8 cellular contexts compared by ENCODE assay signal in the genomic region with DNA sequence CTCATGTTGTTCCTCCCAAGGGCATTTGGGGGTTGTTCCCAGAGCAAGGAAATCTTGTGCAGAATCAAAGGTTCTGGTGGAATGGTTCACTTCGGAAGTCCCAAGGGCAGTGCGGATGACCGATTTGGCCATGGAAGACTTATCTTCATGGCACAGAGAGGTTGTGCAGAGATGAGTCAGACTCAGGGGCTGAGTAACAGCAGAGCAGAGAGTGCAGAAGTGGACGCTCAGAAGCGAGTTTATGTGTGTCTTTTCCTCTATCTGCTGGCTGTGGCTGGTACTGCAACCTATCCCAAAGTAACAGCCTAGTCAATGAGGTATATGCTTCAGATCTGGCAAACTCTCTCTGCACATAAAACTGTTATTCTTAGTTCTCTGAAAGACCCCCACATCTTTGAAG.
DNase-seq lines count a peak whose midpoint lies in the region; ATAC-seq and TF ChIP-seq lines count a peak whose summit lies in the region.

No MANE protein-coding gene starts in this region.

- CTCF ChIA-PET in A673 (lab: Charles Lee), result interaction anchor here (0.5 kb wide), 1 partner anchor 129 kb away, joined by 5 read pairs; no protein-coding TSS in a partner anchor

- POLR2A ChIA-PET in A673 (lab: Charles Lee; ENCODE audit: low non-redundant PET), result no interaction called here

- H3K9me3 ChIP-seq in A673 (ENCODE audit: low read depth, low read length, poor library complexity, severe bottlenecking), result no peaks in the 10 kb centered on the region

- ATAC-seq in GM18508 (IDR thresholded peaks at IDR 0.05; ENCODE audit: insufficient read depth, unreplicated experiment), result peak; percentile 96
- peak; percentile 87 for ATAC-seq in HG02870 (IDR thresholded peaks at IDR 0.05; ENCODE audit: unreplicated experiment)

- H3K27me3 ChIP-seq in A673 (replicated peaks; ENCODE audit: insufficient read depth, low read depth, low read length, poor library complexity), result no peaks in the 10 kb centered on the region

- intact Hi-C loops in A673 (cut with micrococcal nuclease; ENCODE audit: unreplicated experiment), result loop anchor here (5.0 to 10.0 kb wide), 2 partner anchors 167 to 186 kb away; no protein-coding TSS in a partner anchor

- DNase-seq in A673 (ENCODE audit: low spot score), result peak; percentile 50
- peak; percentile 42 for DNase-seq in NAMALWA (ENCODE audit: low spot score)
- no peak for DNase-seq in chondrocyte (ENCODE audit: low spot score)
- DNase-seq in lung microvascular endothelial cell (ENCODE audit: low read depth in 2 of 2), result peak; percentile 67 to 90
- no peak for DNase-seq in stimulated activated CD4-positive, alpha-beta T cell treated with anti-CD3 and anti-CD28 coated beads, Interleukin-12 subunit alpha, Interleukin-12 subunit beta, amount 100 ng/mL, for 4 hours
- DNase-seq in DMS153 (lab: John Stamatoyannopoulos, UW), result no peak

- H3K4me1 Mint-ChIP-seq in chondrocyte (ENCODE audit: low read depth), result peaks cover 2% of the 10 kb centered on the region

- H3K4me3 ChIP-seq in A673 (ENCODE audit: low read depth, low read length, poor library complexity, severe bottlenecking), result no peak overlapping the region

- H3K4me1 ChIP-seq in A673 (ENCODE audit: insufficient read depth, low read length, poor library complexity, severe bottlenecking), result no peaks in the 10 kb centered on the region

- BruUV-seq in A673 (replicated peaks; lab: Mats Ljungman, UMichigan), result no TSS peak

- no peaks in the 10 kb centered on the region for H3K36me3 ChIP-seq in A673 (ENCODE audit: insufficient read depth, low read length, poor library complexity, severe bottlenecking)

- peak; percentile 54 for TF ChIP-seq CTCF in A673 (conservative IDR thresholded peaks at IDR 0.05; ENCODE audit: low read depth, low read length)
- peak; percentile 76 for TF ChIP-seq CTCF in chondrocyte (IDR thresholded peaks at IDR 0.05)

- H3K27ac Mint-ChIP-seq in chondrocyte (ENCODE audit: unreplicated experiment), result peak overlapping the region; percentile 29

- H3K27me3 Mint-ChIP-seq in chondrocyte (ENCODE audit: low read depth), result no peaks in the 10 kb centered on the region

- no peak overlapping the region for H3K27ac ChIP-seq in A673 (ENCODE audit: low read depth, low read length, poor library complexity, severe bottlenecking)

- H3K36me3 Mint-ChIP-seq in chondrocyte (ENCODE audit: low read depth), result peaks cover 27% of the 10 kb centered on the region

- H3K4me3 Mint-ChIP-seq in chondrocyte (ENCODE audit: unreplicated experiment), result no peak overlapping the region

- no peaks in the 10 kb centered on the region for H3K9me3 Mint-ChIP-seq in chondrocyte (ENCODE audit: low read depth)

Comparison
In these comparisons a context has a peak if more than half of its experiments do, and no peak if none do; other contexts are left out.
1. DNase-seq: peak in A673 (single experiment), NAMALWA (single experiment) and lung microvascular endothelial cell (2 of 2); none in chondrocyte (single experiment), stimulated activated CD4-positive, alpha-beta T cell treated with anti-CD3 and anti-CD28 coated beads, Interleukin-12 subunit alpha, Interleukin-12 subunit beta, amount 100 ng/mL, for 4 hours (single experiment) and DMS153 (single experiment).